ENCODE assay signal across 16 cellular contexts in the genomic region with DNA sequence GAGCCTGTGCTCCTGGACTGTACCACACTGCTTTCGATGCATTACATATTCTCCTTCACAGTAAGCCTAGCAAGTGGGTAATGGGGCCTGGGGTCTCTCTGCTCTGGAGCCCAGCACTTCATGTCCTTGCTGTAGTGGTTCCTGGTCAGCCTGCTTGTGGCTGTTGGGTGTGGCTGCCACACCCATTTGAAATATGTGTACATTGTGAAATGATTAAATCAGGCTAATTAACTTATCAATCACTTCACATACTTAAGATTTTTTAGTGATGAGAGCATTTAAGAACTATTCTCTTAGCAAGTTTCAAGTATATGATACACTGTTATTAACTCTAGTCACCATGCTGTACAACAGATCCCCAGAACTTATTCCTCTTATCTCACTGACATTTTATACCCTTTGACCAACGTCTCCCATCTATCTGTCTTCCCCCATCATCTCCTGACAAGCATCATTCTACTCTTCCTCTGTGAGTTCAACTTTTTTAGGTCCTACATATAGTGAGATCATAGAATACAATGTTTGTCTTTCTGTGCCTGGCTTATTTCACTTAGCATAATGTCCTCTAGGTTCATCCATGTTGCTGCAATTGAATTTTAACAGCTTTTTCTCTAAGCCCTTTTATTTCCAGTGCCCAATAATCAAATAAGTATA.
A peak's percentile ranks its signal among the peaks of the same experiment; 100 is the strongest.
DNase-seq lines count a peak whose midpoint lies in the region; FAIRE-seq and TF ChIP-seq lines count a peak whose summit lies in the region.
"Had no signal": no experiment of that assay in that cellular context is flagged by ENCODE, and none has a peak within 500 bp of the region (broad histone marks: within the 10 kb centered on the region; RNA-seq: fewer than 3 reads in every experiment).

No MANE protein-coding gene starts in this region.

- no peak overlapping the region for H3K9ac ChIP-seq in adipocyte (ENCODE audit: low read length)

- H3K27ac Mint-ChIP-seq in MCF 10A (ENCODE audit: low read depth, unreplicated experiment) = peak overlapping the region; percentile 40
- H3K27ac Mint-ChIP-seq: IgD-negative memory B cell had no signal

- H3K4me1 ChIP-seq in breast epithelium = peaks cover 0 to 3% of the 10 kb centered on the region in 2 donors
- peaks cover 14% of the 10 kb centered on the region for H3K4me1 ChIP-seq in adipocyte (ENCODE audit: control insufficient read depth, insufficient read depth, low read length)

- H3K9me3 Mint-ChIP-seq in MCF 10A (ENCODE audit: unreplicated experiment) = no peaks in the 10 kb centered on the region

- no peak for TF ChIP-seq POLR2A in breast epithelium (IDR thresholded peaks at IDR 0.05)

- peak; percentile 78 for FAIRE-seq in urothelium cell line (lab: Jason Lieb, UNC)

- H3K4me3 ChIP-seq in breast epithelium (no peak overlapping the region), adipocyte (ENCODE audit: low read length) (no peak overlapping the region)

- H3K27me3 ChIP-seq in breast epithelium = no peaks in the 10 kb centered on the region
- no peaks in the 10 kb centered on the region for H3K27me3 ChIP-seq in adipocyte (replicated peaks; ENCODE audit: control insufficient read depth, insufficient read depth, low read length)

- H3K36me3 Mint-ChIP-seq in MCF 10A (ENCODE audit: insufficient read depth, unreplicated experiment) = no peaks in the 10 kb centered on the region
- H3K36me3 Mint-ChIP-seq: IgD-negative memory B cell had no signal

- POLR2A ChIA-PET in MCF 10A (lab: Yijun Ruan, JAX) = interaction anchor here (0.7 to 2.5 kb wide), 2 partner anchors 11 to 116 kb away, joined by 3 to 9 read pairs; no protein-coding TSS in a partner anchor

- TF ChIP-seq CTCF in MCF 10A (IDR thresholded peaks at IDR 0.05; ENCODE audit: unreplicated experiment) = no peak
- TF ChIP-seq CTCF in breast epithelium (IDR thresholded peaks at IDR 0.05) = no peak

- no TSS peak for BruUV-seq in MCF 10A (replicated peaks; lab: Mats Ljungman, UMichigan)

- no peak overlapping the region for H3K27ac ChIP-seq in breast epithelium
- H3K27ac ChIP-seq: 22Rv1, WERI-Rb-1 had no signal

- peak; percentile 2 for DNase-seq in MCF 10A (ENCODE audit: unreplicated experiment)
- no peak for DNase-seq in breast epithelium (ENCODE audit: low spot score in 2 of 2)
- DNase-seq in adipocyte (ENCODE audit: low read depth) = peak; percentile 53
- peak; percentile 56 for DNase-seq in iris pigment epithelial cell (ENCODE audit: low read depth)
- peak; percentile 34 for DNase-seq in urothelium cell line (ENCODE audit: low spot score)
- DNase-seq in NK-92 (lab: John Stamatoyannopoulos, UW; ENCODE audit: unreplicated experiment) = no peak
- no peak for DNase-seq in germinal center (ENCODE audit: low spot score)
- DNase-seq in activated naive CD4-positive, alpha-beta T cell treated with Interleukin-2 at 50 U/mL for 16 hours = no peak
- DNase-seq: aorta; DMS79 treated with DMSO at 0.1 percent for 48 hours; stimulated activated CD4-positive, alpha-beta T cell treated with anti-CD3 and anti-CD28 coated beads, Interleukin-2, amount 100 ng/mL, for 24 hours; stimulated activated naive CD4-positive, alpha-beta T cell treated with Interleukin-2 at 50 U/mL for 16 hours; WERI-Rb-1 had no signal

- H3K9me3 ChIP-seq in breast epithelium (no peaks in the 10 kb centered on the region), adipocyte (ENCODE audit: control insufficient read depth, low read length) (no peaks in the 10 kb centered on the region)

- H3K27me3 Mint-ChIP-seq in MCF 10A (ENCODE audit: insufficient read depth, unreplicated experiment) = no peaks in the 10 kb centered on the region

- H3K36me3 ChIP-seq in breast epithelium (no peaks in the 10 kb centered on the region), adipocyte (ENCODE audit: control insufficient read depth, insufficient read depth, low read length, severe bottlenecking) (no peaks in the 10 kb centered on the region)
- H3K36me3 ChIP-seq: WERI-Rb-1 had no signal

- peaks cover 17% of the 10 kb centered on the region for H3K4me1 Mint-ChIP-seq in MCF 10A (ENCODE audit: insufficient read depth, unreplicated experiment)
- H3K4me1 Mint-ChIP-seq: IgD-negative memory B cell had no signal

- CTCF ChIA-PET in MCF 10A (lab: Yijun Ruan, JAX) = interaction anchor here (0.7 kb wide), 1 partner anchor 104 kb away, joined by 3 read pairs; no protein-coding TSS in a partner anchor

- no peak overlapping the region for H3K4me3 Mint-ChIP-seq in MCF 10A (ENCODE audit: unreplicated experiment)
- H3K4me3 Mint-ChIP-seq: IgD-negative memory B cell, neural crest cell had no signal

- intact Hi-C loops in MCF 10A (cut with micrococcal nuclease) (no loop called here), breast epithelium (cut with DNase I; ENCODE audit: low total_unique reads) (loop anchor here (5.0 kb wide), 1 partner anchor 1730 kb away; no protein-coding TSS in a partner anchor)

Comparison
In these comparisons a context has a peak if more than half of its experiments do, and no peak if none do; other contexts are left out.
1. DNase-seq: peak in MCF 10A (single experiment), adipocyte (single experiment), iris pigment epithelial cell (single experiment) and urothelium cell line (single experiment); none in breast epithelium (0 of 2), NK-92 (single experiment), germinal center (single experiment) and activated naive CD4-positive, alpha-beta T cell treated with Interleukin-2 at 50 U/mL for 16 hours (single experiment).